Comparison of ENCODE assay signal across 28 cellular contexts in genomic region chr2:163785162-163785561, GRCh38.
"Had no signal": no experiment of that assay in that cellular context is flagged by ENCODE, and none has a peak within 500 bp of the region (broad histone marks: within the 10 kb centered on the region; RNA-seq: fewer than 3 reads in every experiment).

No MANE protein-coding gene starts in this region.

- H3K27ac ChIP-seq: colonic mucosa, coronary artery, dorsolateral prefrontal cortex, epithelial cell of prostate, esophagus muscularis mucosa, esophagus squamous epithelium, foreskin keratinocyte, gastrocnemius medialis, gastroesophageal sphincter, heart left ventricle, heart right ventricle had no signal

- H3K4me1 ChIP-seq: colonic mucosa, esophagus muscularis mucosa, gastrocnemius medialis, gastroesophageal sphincter, heart left ventricle, heart right ventricle had no signal

- ATAC-seq: effector memory CD8-positive, alpha-beta T cell; esophagus mucosa; foreskin keratinocyte; gastrocnemius medialis; gastroesophageal sphincter; heart left ventricle; heart right ventricle had no signal

- FAIRE-seq: colon, endometrium, endothelial cell of umbilical vein, frontal cortex had no signal

- H3K9me3 ChIP-seq: colonic mucosa, esophagus muscularis mucosa, esophagus squamous epithelium, gastrocnemius medialis, gastroesophageal sphincter, heart left ventricle had no signal

- DNase-seq: colonic mucosa; cortex of kidney; dermis blood vessel endothelial cell; dorsolateral prefrontal cortex; effector CD4-positive, alpha-beta T cell; effector CD8-positive, alpha-beta T cell; effector memory CD4-positive, alpha-beta T cell; effector memory CD8-positive, alpha-beta T cell; endodermal cell; erythroblast; esophagus squamous epithelium; foreskin fibroblast; foreskin keratinocyte; foreskin melanocyte; gastrocnemius medialis; glutamatergic neuron; head of caudate nucleus; heart left ventricle; heart right ventricle had no signal

- H3K36me3 ChIP-seq: colonic mucosa, esophagus muscularis mucosa, esophagus squamous epithelium, gastrocnemius medialis, gastroesophageal sphincter, heart left ventricle, heart right ventricle had no signal

- H3K27me3 ChIP-seq: colonic mucosa, dorsolateral prefrontal cortex, esophagus muscularis mucosa, esophagus squamous epithelium, foreskin keratinocyte, gastrocnemius medialis, gastroesophageal sphincter, heart left ventricle, heart right ventricle had no signal

- H3K4me3 ChIP-seq: colonic mucosa, coronary artery, dorsolateral prefrontal cortex, esophagus muscularis mucosa, esophagus squamous epithelium, gastrocnemius medialis, gastroesophageal sphincter, heart left ventricle, heart right ventricle had no signal
